In the genomic region with DNA sequence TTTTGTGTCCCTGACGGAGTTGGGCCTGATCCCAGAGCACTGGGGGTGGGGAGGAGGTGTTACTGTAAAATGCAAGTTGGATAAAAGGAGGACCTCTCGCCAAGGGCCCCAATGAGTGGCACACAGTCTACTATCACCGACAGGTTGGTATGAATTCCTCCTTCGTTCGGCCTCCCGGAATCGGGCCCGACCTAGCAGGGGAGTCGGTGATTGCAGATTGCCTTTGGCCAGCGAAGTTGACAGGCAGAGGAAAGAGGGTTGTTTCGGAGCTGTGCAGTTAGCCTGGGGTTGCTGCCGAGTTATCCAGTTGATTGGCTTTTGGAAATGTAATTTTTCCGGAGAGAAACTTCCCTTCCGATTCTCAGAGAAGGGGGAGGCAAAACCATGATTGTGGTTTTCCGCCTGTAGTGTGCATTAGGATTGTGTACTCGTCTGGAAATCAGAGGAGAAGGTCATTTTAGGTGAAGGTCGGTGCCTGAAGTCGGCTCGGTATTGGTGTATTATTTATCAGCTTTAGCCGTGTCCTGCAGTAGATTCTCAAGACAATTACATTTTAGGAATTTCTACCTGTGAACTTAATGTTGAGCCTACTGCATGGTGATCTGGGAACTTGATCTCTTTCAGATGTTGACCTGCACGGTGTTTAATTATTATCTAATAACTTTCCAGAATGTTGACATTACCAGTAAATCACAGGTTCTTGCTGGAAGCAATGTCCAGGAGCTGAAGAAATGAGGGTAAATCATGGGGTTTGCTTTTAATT, we compare ENCODE assay signal across 8 cellular contexts. TPM values are rescaled to one million over a fixed set of nuclear protein-coding genes. Genes with fewer than 3 reads are reported as not detected.
DNase-seq lines count a peak whose midpoint lies in the region; ATAC-seq, FAIRE-seq and TF ChIP-seq lines count a peak whose summit lies in the region.

No MANE protein-coding gene starts in this region.

- CTCF ChIA-PET in activated naive CD4-positive, alpha-beta T cell treated with anti-CD3 and anti-CD28 coated beads, Interleukin-2, amount 10 ng/mL, durations not matched to agents 7 days and 5 days (lab: Charles Lee): no interaction called here

- ATAC-seq in GM19463 (IDR thresholded peaks at IDR 0.05; ENCODE audit: unreplicated experiment) (no peak), GM21447 (IDR thresholded peaks at IDR 0.05; ENCODE audit: unreplicated experiment) (no peak)

- no peaks in the 10 kb centered on the region for H3K27me3 ChIP-seq in MG63
- no peaks in the 10 kb centered on the region for H3K27me3 ChIP-seq in cardiac muscle cell

- H3K9me3 ChIP-seq in MG63: peaks cover under 1% of the 10 kb centered on the region; the same call in 1 of the 2 replicates
- no peaks in the 10 kb centered on the region for H3K9me3 ChIP-seq in cardiac muscle cell (ENCODE audit: low read depth)

- H3K4me3 Mint-ChIP-seq in activated naive CD4-positive, alpha-beta T cell treated with anti-CD3 and anti-CD28 coated beads, Interleukin-2, amount 10 ng/mL, durations not matched to agents 7 days and 5 days: peak overlapping the region; percentile 81

- no peak for TF ChIP-seq POLR2A in GM12891 (IDR thresholded peaks at IDR 0.05; ENCODE audit: low read depth, low read length)

- no peaks in the 10 kb centered on the region for H3K9me3 Mint-ChIP-seq in activated naive CD4-positive, alpha-beta T cell treated with anti-CD3 and anti-CD28 coated beads, Interleukin-2, amount 10 ng/mL, durations not matched to agents 7 days and 5 days

- peak; percentile 75 for FAIRE-seq in GM12891 (lab: Jason Lieb, UNC)

- H3K4me3 ChIP-seq in MG63 (peak overlapping the region; percentile 77), cardiac muscle cell (peak overlapping the region; percentile 75)

- peak overlapping the region; percentile 91 for H3K27ac ChIP-seq in cardiac muscle cell

- H3K36me3 Mint-ChIP-seq in activated naive CD4-positive, alpha-beta T cell treated with anti-CD3 and anti-CD28 coated beads, Interleukin-2, amount 10 ng/mL, durations not matched to agents 7 days and 5 days: peaks cover 2% of the 10 kb centered on the region

- intact Hi-C loops in posterior vena cava (cut with DNase I): loop anchor here in 1 of 2 donors (5.0 kb wide), 1 partner anchor 95 kb away; no protein-coding TSS in a partner anchor

- peaks cover 20% of the 10 kb centered on the region for H3K4me1 Mint-ChIP-seq in activated naive CD4-positive, alpha-beta T cell treated with anti-CD3 and anti-CD28 coated beads, Interleukin-2, amount 10 ng/mL, durations not matched to agents 7 days and 5 days

- no peak overlapping the region for H3K27ac Mint-ChIP-seq in activated naive CD4-positive, alpha-beta T cell treated with anti-CD3 and anti-CD28 coated beads, Interleukin-2, amount 10 ng/mL, durations not matched to agents 7 days and 5 days

- peaks cover 38% of the 10 kb centered on the region for H3K4me1 ChIP-seq in cardiac muscle cell (ENCODE audit: low read depth)

- DNase-seq in GM12891 (ENCODE audit: insufficient read length, low spot score) (no peak), MG63 (peak; percentile 37), cardiac muscle cell (ENCODE audit: low read depth in 1 of 2, low spot score in 1 of 2) (peak; percentile 56 to 59), posterior vena cava (ENCODE audit: low spot score) (peak; percentile 79), globus pallidus (ENCODE audit: low spot score) (no peak)
- DNase-seq in activated naive CD4-positive, alpha-beta T cell treated with anti-CD3 and anti-CD28 coated beads, Interleukin-2, amount 10 ng/mL, durations not matched to agents 7 days and 5 days: no peak

- peaks cover 76% of the 10 kb centered on the region for H3K27me3 Mint-ChIP-seq in activated naive CD4-positive, alpha-beta T cell treated with anti-CD3 and anti-CD28 coated beads, Interleukin-2, amount 10 ng/mL, durations not matched to agents 7 days and 5 days

- peaks cover 7% of the 10 kb centered on the region for H3K36me3 ChIP-seq in MG63
- H3K36me3 ChIP-seq in cardiac muscle cell: no peaks in the 10 kb centered on the region

- TF ChIP-seq CTCF in cardiac muscle cell (IDR thresholded peaks at IDR 0.05; ENCODE audit: low read depth, low read length): no peak

TF ChIP-seq in GM12891, 5 proteins besides CTCF, POLR2A, EP300 and RAD21:
- TF ChIP-seq POLR2AphosphoS5 (IDR thresholded peaks at IDR 0.05; ENCODE audit: low read depth, low read length) (no peak), PAX5 (IDR thresholded peaks at IDR 0.05; ENCODE audit: insufficient read depth, low read length, severe bottlenecking) (no peak), SPI1 (IDR thresholded peaks at IDR 0.05; ENCODE audit: low read depth, low read length) (no peak), TAF1 (IDR thresholded peaks at IDR 0.05; ENCODE audit: low read depth, low read length) (no peak), POU2F2 (IDR thresholded peaks at IDR 0.05; ENCODE audit: low read depth, low read length) (no peak)

RNA-seq across cellular contexts. Expression of a gene that starts 1.1 kb away (rescaled TPM):
- polyA plus RNA-seq in GM12891 (2012; ENCODE audit: low read depth, missing spikeins): 12.9 TPM
- 28.1 and 32.5 TPM in 2 replicates for total RNA-seq in MG63 (2014; rRNA removed; shearing (Covaris generic); ENCODE audit: low replicate concordance)
- total RNA-seq in cardiac muscle cell (29.9 and 43.4 TPM in 2 replicates), posterior vena cava (100 to 1,000 TPM in 1 of 2 donors, 10 to 100 TPM in 1; 77.6 to 101 TPM)
- 19.4 and 21.7 TPM in 2 replicates for polyA plus RNA-seq in cardiac muscle cell

RNA-seq across cellular contexts. Expression of a gene that starts 12.2 kb away (rescaled TPM):
- 2.6 TPM for polyA plus RNA-seq in GM12891 (2012; ENCODE audit: low read depth, missing spikeins)
- 7.3 and 8.1 TPM in 2 replicates for total RNA-seq in MG63 (2014; rRNA removed; shearing (Covaris generic); ENCODE audit: low replicate concordance)
- total RNA-seq in cardiac muscle cell (14.9 and 25.0 TPM in 2 replicates), posterior vena cava (1 to 10 TPM; 4.9 to 6.0 TPM)
- polyA plus RNA-seq in cardiac muscle cell: 19.0 and 27.1 TPM in 2 replicates

Comparison
In these comparisons a context has a peak if more than half of its experiments do, and no peak if none do; other contexts are left out.
1. DNase-seq: peak in MG63 (single experiment), cardiac muscle cell (2 of 2) and posterior vena cava (single experiment); none in GM12891 (single experiment), activated naive CD4-positive, alpha-beta T cell treated with anti-CD3 and anti-CD28 coated beads, Interleukin-2, amount 10 ng/mL, durations not matched to agents 7 days and 5 days (single experiment) and globus pallidus (single experiment).